16 cellular contexts compared by ENCODE assay signal in the genomic region with DNA sequence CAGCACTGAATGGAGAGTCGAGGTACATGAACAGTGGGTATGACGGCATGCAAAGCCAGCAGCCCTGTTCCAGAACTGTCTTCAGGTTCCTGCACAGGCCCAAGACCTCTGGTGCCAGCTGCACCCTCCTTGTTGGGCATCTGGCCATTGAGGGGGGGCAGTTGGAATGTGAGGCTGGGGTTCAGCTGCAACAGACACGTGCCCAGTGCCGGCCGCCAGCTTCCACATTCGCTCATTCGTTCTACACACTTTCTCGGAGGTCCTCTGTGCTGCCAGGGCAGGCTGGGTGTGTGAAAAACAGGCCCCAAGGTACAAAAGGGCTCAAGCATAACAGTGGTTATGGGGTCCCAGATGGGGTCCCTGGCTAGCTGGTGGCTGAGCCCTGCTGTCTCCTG.
"Had no signal": no experiment of that assay in that cellular context is flagged by ENCODE, and none has a peak within 500 bp of the region (broad histone marks: within the 10 kb centered on the region; RNA-seq: fewer than 3 reads in every experiment).

No MANE protein-coding gene starts in this region.

- H3K36me3 ChIP-seq: esophagus squamous epithelium, heart right ventricle, ovary, SJSA1, uterus had no signal

- H3K9me3 Mint-ChIP-seq: activated naive CD8-positive, alpha-beta T cell treated with anti-CD3 and anti-CD28 coated beads, Interleukin-2, amount 50 U/mL, for 24 hours had no signal

- H3K4me1 ChIP-seq: esophagus squamous epithelium, heart right ventricle, uterus had no signal

- H3K27ac Mint-ChIP-seq: activated naive CD4-positive, alpha-beta T cell treated with anti-CD3 and anti-CD28 coated beads, Interleukin-2, amount 10 ng/mL, durations not matched to agents 7 days and 5 days; activated naive CD8-positive, alpha-beta T cell treated with anti-CD3 and anti-CD28 coated beads, Interleukin-2, amount 50 U/mL, for 24 hours; dendritic cell treated with granulocyte-macrophage colony-stimulating factor and Interleukin-4, amounts not matched to agents 40 ng/mL and 50 ng/mL, for 4 days; stimulated activated naive B cell treated with anti-CD40 and anti-IgM and Interleukin-4, amounts not matched to agents 10 μg/mL and 1 μg/mL and 100 μg/mL, for 72 hours had no signal

- H3K9me3 ChIP-seq: ovary, uterus had no signal

- H3K4me1 Mint-ChIP-seq: activated naive CD4-positive, alpha-beta T cell treated with anti-CD3 and anti-CD28 coated beads, Interleukin-2, amount 10 ng/mL, durations not matched to agents 7 days and 5 days; activated naive CD8-positive, alpha-beta T cell treated with anti-CD3 and anti-CD28 coated beads, Interleukin-2, amount 50 U/mL, for 24 hours had no signal

- H3K27me3 ChIP-seq: ovary, SJSA1, uterus had no signal

- H3K4me3 ChIP-seq: esophagus squamous epithelium, heart right ventricle, ovary, SJSA1, smooth muscle cell, uterus had no signal

- H3K36me3 Mint-ChIP-seq: activated naive CD4-positive, alpha-beta T cell treated with anti-CD3 and anti-CD28 coated beads, Interleukin-2, amount 10 ng/mL, durations not matched to agents 7 days and 5 days; stimulated activated naive B cell treated with anti-CD40 and anti-IgM and Interleukin-4, amounts not matched to agents 10 μg/mL and 1 μg/mL and 100 μg/mL, for 72 hours had no signal

- H3K4me2 ChIP-seq: smooth muscle cell had no signal

- H3K27me3 Mint-ChIP-seq: activated naive CD8-positive, alpha-beta T cell treated with anti-CD3 and anti-CD28 coated beads, Interleukin-2, amount 50 U/mL, for 24 hours had no signal

- H3K27ac ChIP-seq: esophagus squamous epithelium, heart right ventricle, ovary, SJSA1, uterus, VCaP had no signal

- DNase-seq: activated CD4-positive, alpha-beta T cell treated with anti-CD3 and anti-CD28 coated beads, Interleukin-2, amount 50 U/mL, for 4 hours; activated effector memory CD4-positive, alpha-beta T cell treated with Interleukin-2 at 50 U/mL for 16 hours; activated naive CD4-positive, alpha-beta T cell treated with anti-CD3 and anti-CD28 coated beads, Interleukin-2, amount 10 ng/mL, durations not matched to agents 7 days and 5 days; activated naive CD8-positive, alpha-beta T cell treated with anti-CD3 and anti-CD28 coated beads, Interleukin-2, amount 50 U/mL, for 24 hours; effector CD8-positive, alpha-beta T cell; esophagus squamous epithelium; heart right ventricle; stimulated activated naive B cell treated with anti-CD40 and anti-IgM and Interleukin-4, amounts not matched to agents 10 μg/mL and 1 μg/mL and 100 μg/mL, for 72 hours; SW 1271; T-helper 2 cell had no signal

- H3K4me3 Mint-ChIP-seq: activated naive CD4-positive, alpha-beta T cell treated with anti-CD3 and anti-CD28 coated beads, Interleukin-2, amount 10 ng/mL, durations not matched to agents 7 days and 5 days; activated naive CD8-positive, alpha-beta T cell treated with anti-CD3 and anti-CD28 coated beads, Interleukin-2, amount 50 U/mL, for 24 hours; dendritic cell treated with granulocyte-macrophage colony-stimulating factor and Interleukin-4, amounts not matched to agents 40 ng/mL and 50 ng/mL, for 4 days; stimulated activated naive B cell treated with anti-CD40 and anti-IgM and Interleukin-4, amounts not matched to agents 10 μg/mL and 1 μg/mL and 100 μg/mL, for 72 hours had no signal
